In the genomic region with DNA sequence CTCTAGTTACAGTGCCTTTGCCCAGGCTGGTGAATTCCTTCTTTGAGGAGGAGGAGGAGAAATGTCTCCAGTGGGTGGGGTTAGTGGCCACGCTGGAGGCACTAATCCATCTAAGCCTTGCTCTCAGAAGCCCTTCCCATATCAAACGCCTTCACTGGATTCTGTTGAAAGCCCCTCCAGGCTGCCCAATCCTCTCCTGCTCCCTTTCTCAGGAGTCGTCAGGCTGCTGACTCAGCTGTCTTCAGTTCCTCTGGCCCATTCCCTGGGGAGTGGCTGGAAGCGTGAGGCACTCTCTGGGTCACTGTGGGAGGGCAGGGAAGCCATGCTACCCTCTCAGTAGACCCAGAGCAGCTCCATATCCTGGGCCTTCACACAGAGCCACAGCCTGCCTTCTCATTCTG, we compare ENCODE assay signal across 8 cellular contexts. TPM values are rescaled to one million over a fixed set of nuclear protein-coding genes. Genes with fewer than 3 reads are reported as not detected.
A peak's percentile ranks its signal among the peaks of the same experiment; 100 is the strongest.
DNase-seq lines count a peak whose midpoint lies in the region; ATAC-seq and TF ChIP-seq lines count a peak whose summit lies in the region.

No MANE protein-coding gene starts in this region.

- H3K9me3 ChIP-seq in lower lobe of right lung: no peaks in the 10 kb centered on the region
- H3K9me3 ChIP-seq in upper lobe of left lung: no peaks in the 10 kb centered on the region

- peak overlapping the region; percentile 56 for H3K27ac ChIP-seq in lower lobe of right lung
- peak overlapping the region; percentile 81 to 92 (median 90) for H3K27ac ChIP-seq in upper lobe of left lung

- H3K27me3 Mint-ChIP-seq in activated naive CD8-positive, alpha-beta T cell: no peaks in the 10 kb centered on the region
- H3K27me3 Mint-ChIP-seq in activated naive CD8-positive, alpha-beta T cell treated with anti-CD3 and anti-CD28 coated beads, Interleukin-2, amount 50 U/mL, for 24 hours: no peaks in the 10 kb centered on the region
- H3K27me3 Mint-ChIP-seq in chondrocyte (ENCODE audit: low read depth): no peaks in the 10 kb centered on the region

- WGBS in upper lobe of left lung, 2 donors: 32 to 47% methylated on average over 4 of the region's 4 CpGs

- DNase-seq in activated naive CD8-positive, alpha-beta T cell treated with anti-CD3 and anti-CD28 coated beads, Interleukin-2, amount 50 U/mL, for 24 hours: no peak
- DNase-seq in chondrocyte (ENCODE audit: low spot score) (peak; percentile 60), lower lobe of right lung (no peak), upper lobe of left lung (no peak), NCI-H1436 treated with DMSO at 0.1 percent for 48 hours (lab: John Stamatoyannopoulos, UW) (no peak), GF-D8 (lab: John Stamatoyannopoulos, UW) (no peak)

- H3K36me3 Mint-ChIP-seq in activated naive CD8-positive, alpha-beta T cell: no peaks in the 10 kb centered on the region
- H3K36me3 Mint-ChIP-seq in activated naive CD8-positive, alpha-beta T cell treated with anti-CD3 and anti-CD28 coated beads, Interleukin-2, amount 50 U/mL, for 24 hours (ENCODE audit: low read depth): peaks cover 28% of the 10 kb centered on the region
- H3K36me3 Mint-ChIP-seq in chondrocyte (ENCODE audit: low read depth): peaks cover 33% of the 10 kb centered on the region

- H3K9me3 Mint-ChIP-seq in activated naive CD8-positive, alpha-beta T cell (ENCODE audit: low read depth): no peaks in the 10 kb centered on the region
- no peaks in the 10 kb centered on the region for H3K9me3 Mint-ChIP-seq in activated naive CD8-positive, alpha-beta T cell treated with anti-CD3 and anti-CD28 coated beads, Interleukin-2, amount 50 U/mL, for 24 hours
- H3K9me3 Mint-ChIP-seq in chondrocyte (ENCODE audit: low read depth): no peaks in the 10 kb centered on the region

- TF ChIP-seq EP300 in upper lobe of left lung (IDR thresholded peaks at IDR 0.05): no peak

- no peaks in the 10 kb centered on the region for H3K27me3 ChIP-seq in lower lobe of right lung (ENCODE audit: low read depth)
- H3K27me3 ChIP-seq in upper lobe of left lung: no peaks in the 10 kb centered on the region

- H3K4me1 ChIP-seq in lower lobe of right lung (peaks cover 36% of the 10 kb centered on the region), upper lobe of left lung (peaks cover 29 to 51% (median 38%) of the 10 kb centered on the region in 4 donors)

- no peak for ATAC-seq in activated naive CD8-positive, alpha-beta T cell treated with anti-CD3 and anti-CD28 coated beads, Interleukin-2, amount 50 U/mL, for 24 hours
- no peak for ATAC-seq in lower lobe of right lung
- ATAC-seq in upper lobe of left lung (ENCODE audit: low FRiP score in 2 of 2): no peak
- no peak for ATAC-seq in GM19023 (IDR thresholded peaks at IDR 0.05; ENCODE audit: unreplicated experiment)

- H3K27ac Mint-ChIP-seq in activated naive CD8-positive, alpha-beta T cell: peak overlapping the region; percentile 46
- H3K27ac Mint-ChIP-seq in activated naive CD8-positive, alpha-beta T cell treated with anti-CD3 and anti-CD28 coated beads, Interleukin-2, amount 50 U/mL, for 24 hours: no peak overlapping the region
- peak overlapping the region; percentile 95 for H3K27ac Mint-ChIP-seq in chondrocyte (ENCODE audit: unreplicated experiment)

- no peak for TF ChIP-seq POLR2A in upper lobe of left lung (IDR thresholded peaks at IDR 0.05)

- peaks cover 33% of the 10 kb centered on the region for H3K4me1 Mint-ChIP-seq in activated naive CD8-positive, alpha-beta T cell (ENCODE audit: low read depth)
- H3K4me1 Mint-ChIP-seq in activated naive CD8-positive, alpha-beta T cell treated with anti-CD3 and anti-CD28 coated beads, Interleukin-2, amount 50 U/mL, for 24 hours: peaks cover 30% of the 10 kb centered on the region
- H3K4me1 Mint-ChIP-seq in chondrocyte (ENCODE audit: low read depth): peaks cover 51% of the 10 kb centered on the region

- H3K4me3 ChIP-seq in lower lobe of right lung: peak overlapping the region; percentile 99
- H3K4me3 ChIP-seq in upper lobe of left lung: peak overlapping the region in 2 of 4 donors; percentile 63 to 88

- intact Hi-C loops in lower lobe of right lung (cut with DNase I): no loop called here

- peak overlapping the region; percentile 20 for H3K4me3 Mint-ChIP-seq in activated naive CD8-positive, alpha-beta T cell
- H3K4me3 Mint-ChIP-seq in activated naive CD8-positive, alpha-beta T cell treated with anti-CD3 and anti-CD28 coated beads, Interleukin-2, amount 50 U/mL, for 24 hours: no peak overlapping the region
- peak overlapping the region; percentile 95 for H3K4me3 Mint-ChIP-seq in chondrocyte (ENCODE audit: unreplicated experiment)

- TF ChIP-seq CTCF in chondrocyte (IDR thresholded peaks at IDR 0.05): no peak
- no peak for TF ChIP-seq CTCF in lower lobe of right lung (IDR thresholded peaks at IDR 0.05)
- TF ChIP-seq CTCF in upper lobe of left lung (IDR thresholded peaks at IDR 0.05): no peak

- H3K36me3 ChIP-seq in lower lobe of right lung: peaks cover 63% of the 10 kb centered on the region
- H3K36me3 ChIP-seq in upper lobe of left lung: peaks cover 37 to 63% (median 53%) of the 10 kb centered on the region in 4 donors

RNA-seq across cellular contexts. Expression of a gene that starts 2.7 kb away (rescaled TPM):
- total RNA-seq in chondrocyte (455 to 492 TPM (median 488 TPM) in 3 replicates), lower lobe of right lung (241 TPM), upper lobe of left lung (100 to 1,000 TPM; 132 to 280 (median 198) TPM)

RNA-seq across cellular contexts. Expression of a gene that starts 8.7 kb away (rescaled TPM):
- total RNA-seq in chondrocyte (52.8 to 68.9 TPM (median 53.8 TPM) in 3 replicates), lower lobe of right lung (60.7 TPM), upper lobe of left lung (100 to 1,000 TPM in 1 of 6 donors, 10 to 100 TPM in 5; 52.6 to 184 (median 73.1) TPM)

RNA-seq across cellular contexts. Expression of a gene that starts 22.2 kb away (rescaled TPM):
- total RNA-seq in chondrocyte (88.1 to 113 TPM (median 102 TPM) in 3 replicates), lower lobe of right lung (55.1 TPM), upper lobe of left lung (100 to 1,000 TPM in 1 of 6 donors, 10 to 100 TPM in 5; 36.5 to 106 (median 62.8) TPM)

RNA-seq across cellular contexts. Expression of a gene that starts 42.2 kb away (rescaled TPM):
- total RNA-seq in chondrocyte: 24.0 to 31.8 TPM (median 26.1 TPM) in 3 replicates
- 41.9 TPM for total RNA-seq in lower lobe of right lung
- total RNA-seq in upper lobe of left lung: 10 to 100 TPM; 31.4 to 37.6 (median 34.2) TPM

RNA-seq across cellular contexts. Expression of a gene that starts 52.1 kb away (rescaled TPM):
- total RNA-seq in chondrocyte (0.25 TPM in 1 of 3 replicates, not detected in the others), lower lobe of right lung (0.47 TPM), upper lobe of left lung (1 to 10 TPM in 2 of 6 donors, under 1 TPM in 3, not detected in 1; 0.17 to 1.2 (median 0.51) TPM)
